19 cellular contexts compared by ENCODE assay signal in genomic region chr15:36798789-36799188, GRCh38.
DNase-seq lines count a peak whose midpoint lies in the region; ATAC-seq and TF ChIP-seq lines count a peak whose summit lies in the region.
"Had no signal": no experiment of that assay in that cellular context is flagged by ENCODE, and none has a peak within 500 bp of the region (broad histone marks: within the 10 kb centered on the region; RNA-seq: fewer than 3 reads in every experiment).

No MANE protein-coding gene starts in this region.

- DNase-seq in AG08395 (ENCODE audit: low spot score) (peak; percentile 5), HFFc6 (no peak), Panc1 (ENCODE audit: low read depth, low spot score) (no peak), mesothelial cell of epicardium (ENCODE audit: low spot score in 2 of 2, unreplicated experiment in 2 of 2) (no peak), GM13977 (ENCODE audit: low spot score) (no peak), glomerular visceral epithelial cell (ENCODE audit: extremely low spot score) (no peak)
- no peak for DNase-seq in activated naive CD4-positive, alpha-beta T cell treated with Interleukin-2 at 50 U/mL for 16 hours
- DNase-seq: Caco-2; CD4-positive, CD25-positive, alpha-beta regulatory T cell; DMS153; Kasumi-1; NCI-H187; NCI-H2171; NCI-H748 treated with DMSO at 0.1 percent for 48 hours; T-helper 1 cell had no signal

- H3K36me3 ChIP-seq in Panc1 (ENCODE audit: control insufficient read depth, insufficient read depth, low read length), result no peaks in the 10 kb centered on the region

- H3K9me3 ChIP-seq in Panc1 (ENCODE audit: control insufficient read depth, insufficient read depth, low read depth, low read length), result no peaks in the 10 kb centered on the region
- H3K9me3 ChIP-seq: Caco-2 had no signal

- peak overlapping the region; percentile 12 for H3K27ac Mint-ChIP-seq in HFFc6
- peak overlapping the region; percentile 88 for H3K27ac Mint-ChIP-seq in mesothelial cell of epicardium
- H3K27ac Mint-ChIP-seq: CD4-positive, CD25-positive, alpha-beta regulatory T cell; IgD-negative memory B cell had no signal

- H3K27ac ChIP-seq in Panc1 (ENCODE audit: low read length), result peak overlapping the region; percentile 71
- H3K27ac ChIP-seq: PC-9, SK-N-MC had no signal

- H3K27me3 ChIP-seq in Panc1 (ENCODE audit: control insufficient read depth, insufficient read depth, low read length), result no peaks in the 10 kb centered on the region

- H3K9me3 Mint-ChIP-seq in HFFc6 (peaks cover 8% of the 10 kb centered on the region), mesothelial cell of epicardium (peaks cover 13% of the 10 kb centered on the region)
- H3K9me3 Mint-ChIP-seq: IgD-negative memory B cell had no signal

- no peak overlapping the region for H3K4me3 ChIP-seq in Panc1 (ENCODE audit: low read depth in 2 of 2, low read length in 2 of 2)
- H3K4me3 ChIP-seq: PC-9, SK-N-MC had no signal

- H3K4me1 ChIP-seq in Panc1 (ENCODE audit: control insufficient read depth, insufficient read depth, low read length), result peaks cover 3% of the 10 kb centered on the region; the same call in 1 of the 2 replicates

- no peak for ATAC-seq in Panc1
- ATAC-seq in esophagus mucosa, result no peak

- CTCF ChIA-PET in Panc1 (lab: Charles Lee), result no interaction called here

- H3K4me3 Mint-ChIP-seq in HFFc6 (no peak overlapping the region), mesothelial cell of epicardium (no peak overlapping the region)
- H3K4me3 Mint-ChIP-seq: CD4-positive, CD25-positive, alpha-beta regulatory T cell; IgD-negative memory B cell had no signal

- TF ChIP-seq CTCF in HFFc6 (IDR thresholded peaks at IDR 0.05) (no peak), Panc1 (IDR thresholded peaks at IDR 0.05) (no peak), mesothelial cell of epicardium (IDR thresholded peaks at IDR 0.05; ENCODE audit: unreplicated experiment) (no peak), GM13977 (IDR thresholded peaks at IDR 0.05; ENCODE audit: extremely low read depth, insufficient read depth, missing control alignments) (no peak)

- H3K4me1 Mint-ChIP-seq in HFFc6 (ENCODE audit: low read depth), result peaks cover 42% of the 10 kb centered on the region
- peaks cover 68% of the 10 kb centered on the region for H3K4me1 Mint-ChIP-seq in mesothelial cell of epicardium
- H3K4me1 Mint-ChIP-seq: CD4-positive, CD25-positive, alpha-beta regulatory T cell; IgD-negative memory B cell had no signal

- in situ Hi-C loops in Panc1 (cut with HindIII; ENCODE audit: low pct_unique_long_range_greater_than_20kb, low sequenced_read_pairs), result no loop called here
- in situ Hi-C loops in GM13977 (cut with MboI; ENCODE audit: low pct_unique_long_range_greater_than_20kb, low sequenced_read_pairs, unreplicated experiment), result no loop called here

- H3K27me3 Mint-ChIP-seq in HFFc6 (ENCODE audit: insufficient read depth) (no peaks in the 10 kb centered on the region), mesothelial cell of epicardium (ENCODE audit: low read depth) (no peaks in the 10 kb centered on the region)
- H3K27me3 Mint-ChIP-seq: CD4-positive, CD25-positive, alpha-beta regulatory T cell; IgD-negative memory B cell had no signal

- POLR2A ChIA-PET in Panc1 (lab: Charles Lee), result no interaction called here

- BruUV-seq in Panc1 (replicated peaks; lab: Mats Ljungman, UMichigan), result no TSS peak

- intact Hi-C loops in Panc1 (cut with micrococcal nuclease; ENCODE audit: unreplicated experiment), result no loop called here

- H3K36me3 Mint-ChIP-seq in HFFc6 (ENCODE audit: low read depth), result peaks cover 38% of the 10 kb centered on the region
- H3K36me3 Mint-ChIP-seq in mesothelial cell of epicardium, result peaks cover 13% of the 10 kb centered on the region
